Comparison of ENCODE assay signal across 29 cellular contexts in the genomic region with DNA sequence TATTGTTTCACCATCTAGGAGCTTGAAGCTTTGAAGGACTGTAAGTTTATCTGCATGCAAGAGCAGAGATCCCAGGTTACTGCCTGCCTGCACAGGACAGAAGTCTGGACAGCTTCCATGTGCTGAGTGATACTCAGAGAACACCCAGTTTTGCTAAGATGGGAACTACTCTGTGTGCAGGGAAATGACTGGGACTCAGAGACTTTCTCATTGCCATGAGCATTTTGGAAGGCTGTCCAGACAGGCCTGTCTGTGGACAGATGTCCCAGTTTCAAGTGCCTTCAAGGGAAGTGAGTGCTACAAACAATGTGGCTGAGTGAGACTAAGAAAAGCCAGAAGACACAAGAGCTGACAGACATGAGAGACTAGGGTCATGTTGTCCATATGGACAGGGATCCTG.
"Had no signal": no experiment of that assay in that cellular context is flagged by ENCODE, and none has a peak within 500 bp of the region (broad histone marks: within the 10 kb centered on the region; RNA-seq: fewer than 3 reads in every experiment).

No MANE protein-coding gene starts in this region.

- H3K4me1 ChIP-seq: ascending aorta, Peyer's patch had no signal

- H3K9me3 Mint-ChIP-seq: activated B cell treated with CpG ODN at 0.5 μM for 24 hours; activated CD4-positive, alpha-beta T cell treated with anti-CD3 and anti-CD28 coated beads, Interleukin-2, amount 10 ng/mL, durations not matched to agents 24 days and 14 days; activated naive CD4-positive, alpha-beta T cell treated with anti-CD3 and anti-CD28 coated beads, Interleukin-2, amount 50 U/mL, for 72 hours; activated naive CD8-positive, alpha-beta T cell treated with anti-CD3 and anti-CD28 coated beads, Interleukin-2, amount 50 U/mL, for 24 hours; activated T-helper 1 cell treated with anti-CD3 and anti-CD28 coated beads, Interleukin-12 subunit alpha, Interleukin-12 subunit beta, Interleukin-2, Interleukin-4 antibody, amounts not matched to agents 30 ng/mL and 10 ng/mL and 1 ng/mL, durations not matched to agents 14 hours and 24 hours and 36 hours; T-cell had no signal

- H3K36me3 ChIP-seq: Peyer's patch had no signal

- H3K27ac Mint-ChIP-seq: activated B cell treated with CpG ODN at 0.5 μM for 24 hours; activated CD4-positive, alpha-beta T cell treated with anti-CD3 and anti-CD28 coated beads, Interleukin-2, amount 10 ng/mL, durations not matched to agents 24 days and 14 days; activated naive CD4-positive, alpha-beta T cell treated with anti-CD3 and anti-CD28 coated beads, Interleukin-2, amount 50 U/mL, for 72 hours; activated naive CD8-positive, alpha-beta T cell treated with anti-CD3 and anti-CD28 coated beads, Interleukin-2, amount 50 U/mL, for 24 hours; activated T-helper 1 cell treated with anti-CD3 and anti-CD28 coated beads, Interleukin-12 subunit alpha, Interleukin-12 subunit beta, Interleukin-2, Interleukin-4 antibody, amounts not matched to agents 30 ng/mL and 10 ng/mL and 1 ng/mL, durations not matched to agents 14 hours and 24 hours and 36 hours; T-cell had no signal

- H3K36me3 Mint-ChIP-seq: activated naive CD4-positive, alpha-beta T cell treated with anti-CD3 and anti-CD28 coated beads, Interleukin-2, amount 50 U/mL, for 72 hours had no signal

- H3K9me3 ChIP-seq: ascending aorta, body of pancreas, Peyer's patch had no signal

- H3K27me3 ChIP-seq: ascending aorta, body of pancreas, Peyer's patch had no signal

- DNase-seq: activated B cell treated with CpG ODN at 0.5 μM for 24 hours; activated CD4-positive, alpha-beta T cell treated with anti-CD3 and anti-CD28 coated beads for 1 hour; activated CD4-positive, alpha-beta T cell treated with anti-CD3 and anti-CD28 coated beads, Interleukin-2, amount 10 ng/mL, durations not matched to agents 24 days and 14 days; activated CD4-positive, alpha-beta T cell treated with anti-CD3 and anti-CD28 coated beads, Interleukin-2, amount 50 U/mL, for 48 hours; activated CD8-positive, alpha-beta memory T cell treated with anti-CD3 and anti-CD28 coated beads, Interleukin-2, amount 50 U/mL, for 4 hours; activated effector memory CD4-positive, alpha-beta T cell treated with Interleukin-2 at 50 U/mL for 16 hours; activated naive CD4-positive, alpha-beta T cell treated with Interleukin-2 at 50 U/mL for 16 hours; activated naive CD8-positive, alpha-beta T cell treated with anti-CD3 and anti-CD28 coated beads, Interleukin-2, amount 50 U/mL, for 24 hours; amniotic stem cell; body of pancreas; cerebellar nuclear complex; Kasumi-1; KBM-7; NCI-H1048; NCI-H146; NCI-H1930; NCI-H2171; NCI-H2227 treated with DMSO at 0.1 percent for 48 hours; NCI-H446 treated with DMSO at 0.1 percent for 48 hours; NCI-H526 treated with DMSO at 0.1 percent for 48 hours; NK-92 treated with Interleukin-12 subunit alpha and Interleukin-12 subunit beta, amount 100 ng/mL, for 24 hours; Peyer's patch; T-cell; T-helper 2 cell; T1000 had no signal

- H3K4me3 Mint-ChIP-seq: activated B cell treated with CpG ODN at 0.5 μM for 24 hours; activated CD4-positive, alpha-beta T cell treated with anti-CD3 and anti-CD28 coated beads, Interleukin-2, amount 10 ng/mL, durations not matched to agents 24 days and 14 days; activated naive CD8-positive, alpha-beta T cell treated with anti-CD3 and anti-CD28 coated beads, Interleukin-2, amount 50 U/mL, for 24 hours; activated T-helper 1 cell treated with anti-CD3 and anti-CD28 coated beads, Interleukin-12 subunit alpha, Interleukin-12 subunit beta, Interleukin-2, Interleukin-4 antibody, amounts not matched to agents 30 ng/mL and 10 ng/mL and 1 ng/mL, durations not matched to agents 14 hours and 24 hours and 36 hours; T-cell had no signal

- H3K27ac ChIP-seq: ascending aorta, body of pancreas, Peyer's patch, SK-N-MC had no signal

- H3K4me3 ChIP-seq: ascending aorta, body of pancreas, Peyer's patch, SK-N-MC had no signal

- H3K27me3 Mint-ChIP-seq: activated B cell treated with CpG ODN at 0.5 μM for 24 hours; activated CD4-positive, alpha-beta T cell treated with anti-CD3 and anti-CD28 coated beads, Interleukin-2, amount 10 ng/mL, durations not matched to agents 24 days and 14 days; activated naive CD8-positive, alpha-beta T cell treated with anti-CD3 and anti-CD28 coated beads, Interleukin-2, amount 50 U/mL, for 24 hours; T-cell had no signal

- ATAC-seq: activated naive CD4-positive, alpha-beta T cell treated with anti-CD3 and anti-CD28 coated beads, Interleukin-2, amount 50 U/mL, for 72 hours; activated naive CD8-positive, alpha-beta T cell treated with anti-CD3 and anti-CD28 coated beads, Interleukin-2, amount 50 U/mL, for 24 hours; body of pancreas; T-cell had no signal
